Comparison of ENCODE assay signal across 8 cellular contexts in genomic region chr2:113890253-113891235, GRCh38. TPM values are rescaled to one million over a fixed set of nuclear protein-coding genes. Genes with fewer than 3 reads are reported as not detected.
DNase-seq lines count a peak whose midpoint lies in the region; ATAC-seq lines count a peak whose summit lies in the region.

No MANE protein-coding gene starts in this region.

- peak overlapping the region; percentile 99 for H3K27ac ChIP-seq in right cardiac atrium (ENCODE audit: low read length)

- H3K4me1 Mint-ChIP-seq in T-cell, result peaks cover 82 to 83% (median 83%) of the 10 kb centered on the region in 3 donors

- ATAC-seq in GM21390 (IDR thresholded peaks at IDR 0.05; ENCODE audit: unreplicated experiment) (peak; percentile 23), T-cell (replicated peaks in 1 of 4) (peak; percentile 48 to 62 (median 54)), right cardiac atrium (peak; percentile 29 to 49), HG02970 (IDR thresholded peaks at IDR 0.05; ENCODE audit: low FRiP score, unreplicated experiment) (no peak)

- DNase-seq in DMS114 treated with DMSO at 0.1 percent for 48 hours (lab: John Stamatoyannopoulos, UW; ENCODE audit: unreplicated experiment), result peak; percentile 38
- peak; percentile 17 for DNase-seq in HuH-7 (ENCODE audit: low spot score)
- peak; percentile 42 to 83 (median 72) for DNase-seq in T-cell
- DNase-seq in amniotic stem cell (lab: John Stamatoyannopoulos, UW), result peak; percentile 65
- DNase-seq in right cardiac atrium, result peak; percentile 60 to 80 (median 77)
- peak; percentile 73 for DNase-seq in retina

- peaks cover 5% of the 10 kb centered on the region for H3K4me1 ChIP-seq in right cardiac atrium (ENCODE audit: control insufficient read depth, insufficient read depth, low read length)

- H3K9me3 Mint-ChIP-seq in T-cell, result no peaks in the 10 kb centered on the region

- under 1% methylated on average over 57 of the region's 57 CpGs for WGBS in right cardiac atrium

- intact Hi-C loops in right cardiac atrium (cut with DNase I), result loop anchor here in 2 of 4 donors (2.0 to 10.0 kb wide), 2 partner anchors 134 to 136 kb away; partner anchors contain the start of gene SLC35F5 (in 2 of the 2)

- CTCF ChIA-PET in T-cell (lab: Charles Lee), result interaction anchor here in 1 of 2 donors (0.6 kb wide), 1 partner anchor 44 kb away, joined by 5 read pairs; no protein-coding TSS in a partner anchor

- no peaks in the 10 kb centered on the region for H3K27me3 Mint-ChIP-seq in T-cell

- no peaks in the 10 kb centered on the region for H3K9me3 ChIP-seq in right cardiac atrium (ENCODE audit: control insufficient read depth, low read length)

- H3K27me3 ChIP-seq in right cardiac atrium (ENCODE audit: control insufficient read depth, insufficient read depth), result no peaks in the 10 kb centered on the region

- peak overlapping the region; percentile 97 to 98 for H3K27ac Mint-ChIP-seq in T-cell

- peak overlapping the region; percentile 99 for H3K4me3 ChIP-seq in right cardiac atrium (ENCODE audit: low read length)

- H3K4me3 Mint-ChIP-seq in T-cell, result peak overlapping the region; percentile 87 to 98 (median 96)

- peaks cover 17% of the 10 kb centered on the region for H3K36me3 Mint-ChIP-seq in T-cell

- POLR2A ChIA-PET in T-cell (lab: Charles Lee), result no interaction called here

RNA-seq across cellular contexts. Expression of gene ACTR3, which starts 0.7 kb away (rescaled TPM):
- total RNA-seq in T-cell (100 to 1,000 TPM; 228 to 277 (median 255) TPM), right cardiac atrium (100 to 1,000 TPM; 120 to 168 (median 137) TPM)
- polyA plus RNA-seq in right cardiac atrium, result 42.3 TPM

Comparison
In these comparisons a context has a peak if more than half of its experiments do, and no peak if none do; other contexts are left out.
1. DNase-seq: peak in every context shown above with its lines; median percentile 77 in right cardiac atrium; 73 in retina; 72 in T-cell; 65 in amniotic stem cell; 38 in DMS114 treated with DMSO at 0.1 percent for 48 hours; 17 in HuH-7.